ENCODE assay signal across 28 cellular contexts in genomic region chr17:61345825-61346628, GRCh38. TPM values are rescaled to one million over a fixed set of nuclear protein-coding genes. Genes with fewer than 3 reads are reported as not detected.
DNase-seq lines count a peak whose midpoint lies in the region; ATAC-seq, FAIRE-seq and TF ChIP-seq lines count a peak whose summit lies in the region.
"Had no signal": no experiment of that assay in that cellular context is flagged by ENCODE, and none has a peak within 500 bp of the region (broad histone marks: within the 10 kb centered on the region; RNA-seq: fewer than 3 reads in every experiment).

No MANE protein-coding gene starts in this region.

- H2BK20ac ChIP-seq in H1 (ENCODE audit: low read length) = no peak overlapping the region

- no peaks in the 10 kb centered on the region for H3K79me1 ChIP-seq in H1 (ENCODE audit: low read depth, low read length)

- TF ChIP-seq EP300 in H1 (IDR thresholded peaks at IDR 0.05; ENCODE audit: borderline replicate concordance in 1 of 2, low read depth in 2 of 2, low read length in 2 of 2) = no peak
- no peak for TF ChIP-seq EP300 in HepG2 (IDR thresholded peaks at IDR 0.05; ENCODE audit: low read depth in 2 of 2, low read length in 2 of 2)
- TF ChIP-seq EP300 in HepG2 (CRISPR knock-in tag; IDR thresholded peaks at IDR 0.05; ENCODE audit: borderline replicate concordance) = no peak
- no peak for TF ChIP-seq EP300 in upper lobe of left lung (IDR thresholded peaks at IDR 0.05)

- no peak overlapping the region for H3K4ac ChIP-seq in H1 (replicated peaks; ENCODE audit: insufficient read length, low read depth, low read length)

- H3K27me3 ChIP-seq in H1 (replicated peaks in 1 of 4; ENCODE audit: control insufficient read depth in 3 of 4, extremely low read depth in 1 of 4, insufficient read depth in 3 of 4, low read length in 3 of 4) (no peaks in the 10 kb centered on the region), HepG2 (ENCODE audit: control insufficient read depth in 1 of 2, insufficient read depth in 2 of 2, low read length in 2 of 2) (no peaks in the 10 kb centered on the region), upper lobe of left lung (no peaks in the 10 kb centered on the region)
- H3K27me3 ChIP-seq: MG63, Peyer's patch had no signal

- ATAC-seq in HepG2 = no peak
- ATAC-seq in upper lobe of left lung (ENCODE audit: low FRiP score in 2 of 2) = no peak
- ATAC-seq in stimulated activated naive CD8-positive, alpha-beta T cell treated with anti-CD3 and anti-CD28 coated beads, Interleukin-15, Interleukin-2, amounts not matched to agents 100 U/mL and 50 U/mL, for 24 hours = no peak
- ATAC-seq: CD8-positive, alpha-beta T cell had no signal

- 0 out of 2 replicates have a peak overlapping the region, but pooled peaks have one; percentile 5 for H4K8ac ChIP-seq in H1 (ENCODE audit: extremely low read depth, insufficient read depth, low read length)

- no peak for TF ChIP-seq POLR2A in H1 (IDR thresholded peaks at IDR 0.05; ENCODE audit: control extremely low read depth in 1 of 2, low read depth in 2 of 2, low read length in 2 of 2)
- TF ChIP-seq POLR2A in HepG2 (IDR thresholded peaks at IDR 0.05; ENCODE audit: insufficient read depth in 1 of 2, low read depth in 2 of 2, low read length in 2 of 2) = no peak
- TF ChIP-seq POLR2A in upper lobe of left lung (IDR thresholded peaks at IDR 0.05) = no peak

- no peak overlapping the region for H2BK5ac ChIP-seq in H1 (ENCODE audit: low read depth, low read length)

- no peak overlapping the region for H2AFZ ChIP-seq in H1 (ENCODE audit: low read length)
- H2AFZ ChIP-seq in HepG2 (ENCODE audit: low read length) = no peak overlapping the region

- no peak overlapping the region for H3K27ac ChIP-seq in H1 (ENCODE audit: low read depth, low read length)
- H3K27ac ChIP-seq in HepG2 (ENCODE audit: extremely low read length, insufficient read depth, low read length) = no peak overlapping the region
- H3K27ac ChIP-seq in upper lobe of left lung = peak overlapping the region in 3 of 4 donors; percentile 32 to 57 (median 47)
- H3K27ac ChIP-seq: Peyer's patch, SK-N-MC had no signal

- 84% methylated on average over 7 of the region's 7 CpGs; no CpG with 5 or more reads in 1 of the 2 experiments for WGBS in H1 (ENCODE audit: extremely low coverage in 1 of 2, insufficient coverage in 1 of 2, insufficient read length in 1 of 2, insufficient replicate concordance in 2 of 2, low coverage in 1 of 2, low lambda C conversion rate in 2 of 2, missing lambda C conversion rate in 1 of 2), 2 experiments
- WGBS in HepG2 (ENCODE audit: low lambda C conversion rate) = 63% methylated on average over 7 of the region's 7 CpGs
- 88 to 94% methylated on average over 7 of the region's 7 CpGs for WGBS in upper lobe of left lung, 2 donors

- no peaks in the 10 kb centered on the region; the same call in 1 of the 2 replicates for H3K23me2 ChIP-seq in H1 (ENCODE audit: low read depth, low read length)

- TF ChIP-seq CTCF in H1 (IDR thresholded peaks at IDR 0.05; ENCODE audit: control extremely low read depth in 1 of 3, insufficient read depth in 1 of 3, low read depth in 1 of 3, low read length in 3 of 3) (no peak), HepG2 (CRISPR knock-in tag; IDR thresholded peaks at IDR 0.05) (no peak), upper lobe of left lung (IDR thresholded peaks at IDR 0.05) (no peak)

- H3K4me2 ChIP-seq in H1 (ENCODE audit: insufficient read depth in 1 of 2, low read depth in 2 of 2, low read length in 2 of 2) = no peak overlapping the region
- no peak overlapping the region for H3K4me2 ChIP-seq in HepG2 (ENCODE audit: low read depth, low read length)

- no peak overlapping the region for H2BK120ac ChIP-seq in H1 (replicated peaks; ENCODE audit: low read depth, low read length)

- no peak overlapping the region for H3K14ac ChIP-seq in H1 (ENCODE audit: insufficient read length)

- BruUV-seq in HepG2 (replicated peaks; lab: Mats Ljungman, UMichigan) = no TSS peak

- no peak overlapping the region for H4K5ac ChIP-seq in H1 (ENCODE audit: insufficient read length, low read depth, low read length)

- no peak overlapping the region for H3K9ac ChIP-seq in H1 (replicated peaks in 1 of 4; ENCODE audit: extremely low read depth in 1 of 4, low read depth in 3 of 4, low read length in 3 of 4)
- no peak overlapping the region for H3K9ac ChIP-seq in HepG2 (ENCODE audit: insufficient read depth, low read depth, low read length)

- intact Hi-C loops in HepG2 (cut with micrococcal nuclease; ENCODE audit: unreplicated experiment) = no loop called here

- in situ Hi-C loops in HepG2 (cut with HindIII; ENCODE audit: extremely low pct_ligation_motif_present, low pct_unique_long_range_greater_than_20kb) = no loop called here

- H2AK5ac ChIP-seq in H1 (ENCODE audit: low read depth, low read length) = no peak overlapping the region

- H4K20me1 ChIP-seq in H1 (replicated peaks in 1 of 2; ENCODE audit: control insufficient read depth in 1 of 2, insufficient read depth in 2 of 2, low read length in 2 of 2) (no peaks in the 10 kb centered on the region), HepG2 (ENCODE audit: insufficient read depth, low read length) (no peaks in the 10 kb centered on the region)

- no peak overlapping the region for H4K91ac ChIP-seq in H1 (replicated peaks; ENCODE audit: insufficient read length, low read length)

- H3K9me3 ChIP-seq in H1 (ENCODE audit: insufficient read depth in 2 of 2, low read depth in 1 of 2, low read length in 1 of 2) (no peaks in the 10 kb centered on the region), HepG2 (ENCODE audit: low read length) (no peaks in the 10 kb centered on the region), upper lobe of left lung (no peaks in the 10 kb centered on the region)
- H3K9me3 ChIP-seq: MG63, Peyer's patch had no signal

- H3K56ac ChIP-seq in H1 (replicated peaks; ENCODE audit: insufficient read length, low read depth, low read length) = no peak overlapping the region

- H3K4me1 ChIP-seq in H1 (replicated peaks in 1 of 4; ENCODE audit: control insufficient read depth in 3 of 4, insufficient read depth in 4 of 4, low read length in 3 of 4) (no peaks in the 10 kb centered on the region), HepG2 (ENCODE audit: insufficient read depth, low read length) (peaks cover 26% of the 10 kb centered on the region), upper lobe of left lung (peaks cover 0 to under 1% (median 0%) of the 10 kb centered on the region in 4 donors)
- H3K4me1 ChIP-seq: Peyer's patch had no signal

- H2BK15ac ChIP-seq in H1 (ENCODE audit: low read length) = no peak overlapping the region

- H3K79me2 ChIP-seq in H1 (ENCODE audit: control insufficient read depth in 1 of 2, insufficient read depth in 2 of 2, low read length in 2 of 2) (no peaks in the 10 kb centered on the region), HepG2 (ENCODE audit: insufficient read depth, low read length) (no peaks in the 10 kb centered on the region)

- H3K4me3 ChIP-seq in H1 (ENCODE audit: extremely low read depth in 1 of 4, insufficient read depth in 2 of 4, low read depth in 3 of 4, low read length in 4 of 4) (no peak overlapping the region), HepG2 (replicated peaks in 1 of 3; ENCODE audit: insufficient read depth in 1 of 3, low read depth in 2 of 3, low read length in 3 of 3) (no peak overlapping the region), upper lobe of left lung (no peak overlapping the region)
- H3K4me3 ChIP-seq: MG63, Peyer's patch, SK-N-MC had no signal

- no peak overlapping the region for H3K18ac ChIP-seq in H1 (ENCODE audit: extremely low read depth, low read length)

- FAIRE-seq in H1 (lab: Jason Lieb, UNC) = no peak
- FAIRE-seq in HepG2 (lab: Jason Lieb, UNC) = no peak
- FAIRE-seq: GM12891, H54, HTR-8/SVneo had no signal

- POLR2A ChIA-PET in H1 (lab: Charles Lee; ENCODE audit: partially characterized antibody) (no interaction called here), HepG2 (lab: Yijun Ruan, JAX) (no interaction called here)

- DNase-seq in COLO829 (ENCODE audit: low spot score) = peak; percentile 56
- no peak for DNase-seq in H1 (ENCODE audit: low read depth in 1 of 2, low spot score in 2 of 2)
- DNase-seq in HepG2 (ENCODE audit: low spot score) = no peak
- no peak for DNase-seq in upper lobe of left lung
- no peak for DNase-seq in stimulated activated naive CD8-positive, alpha-beta T cell treated with anti-CD3 and anti-CD28 coated beads, Interleukin-15, Interleukin-2, amounts not matched to agents 100 U/mL and 50 U/mL, for 24 hours
- DNase-seq in stimulated activated CD4-positive, alpha-beta T cell treated with anti-CD3 and anti-CD28 coated beads, Interleukin-4, amount 100 ng/mL, for 4 hours = no peak
- no peak for DNase-seq in hepatic stellate cell (ENCODE audit: low spot score)
- DNase-seq: CD8-positive, alpha-beta T cell; DMS 273 treated with DMSO at 0.1 percent for 48 hours; DMS79; EL; GF-D8; KG1; MG63; NCI-H1105 treated with DMSO at 0.1 percent for 48 hours; NCI-H146; NCI-H1930; NCI-H2107; NCI-H69; Peyer's patch; SHP77 treated with DMSO at 0.1 percent for 48 hours; SW 1271 had no signal

- H3K23ac ChIP-seq in H1 (ENCODE audit: insufficient read length) = no peak overlapping the region

- H3K36me3 ChIP-seq in H1 (ENCODE audit: control insufficient read depth in 2 of 4, insufficient read depth in 4 of 4, low read length in 3 of 4) (no peaks in the 10 kb centered on the region), HepG2 (replicated peaks in 1 of 2; ENCODE audit: control insufficient read depth in 1 of 2, insufficient read depth in 2 of 2, low read length in 2 of 2) (no peaks in the 10 kb centered on the region), upper lobe of left lung (no peaks in the 10 kb centered on the region)
- H3K36me3 ChIP-seq: MG63, Peyer's patch had no signal

- TF ChIP-seq RAD21 in H1 (IDR thresholded peaks at IDR 0.05 in 1 of 2, conservative IDR thresholded peaks at IDR 0.05 in 1 of 2; ENCODE audit: low read depth in 2 of 2, low read length in 2 of 2) (no peak), HepG2 (CRISPR knock-in tag; IDR thresholded peaks at IDR 0.05) (no peak)

- no peak overlapping the region for H2BK12ac ChIP-seq in H1 (ENCODE audit: low read depth, low read length)

- CTCF ChIA-PET in H1 (lab: Charles Lee; ENCODE audit: partially characterized antibody) (interaction anchor here (0.7 to 1.9 kb wide), 8 partner anchors 9 to 374 kb away, joined by 3 to 6 read pairs (median 3); no protein-coding TSS in a partner anchor), HepG2 (lab: Yijun Ruan, JAX; ENCODE audit: low intra/inter-chr PET ratio, low total read pairs) (no interaction called here)

RNA-seq across cellular contexts. Expression of gene TBX2, which starts 53.6 kb away (rescaled TPM):
- total RNA-seq in H1 (2021; fragmentation: NEBNext Ultra II Directional; extraction: Animal tissue kit (Norgen Biotek cat#: 25700)) = not detected in 2 replicates
- polyA plus RNA-seq in H1 (2011; rRNA removed) (0.02 TPM in 1 of 2 replicates, not detected in the other), HepG2 (2011; rRNA removed) (2.8 and 3.0 TPM in 2 replicates)
- not detected for polyA plus RNA-seq in H1 (2011; cell fraction: cytosol; rRNA removed)
- polyA plus RNA-seq in H1 (2011; cell fraction: nucleus; rRNA removed) = not detected
- 0.09 TPM in 1 of 4 replicates, not detected in the others for polyA plus RNA-seq in H1 (2012, experiment 1 of 2)
- polyA plus RNA-seq in H1 (2012, experiment 2 of 2) = not detected
- polyA plus RNA-seq in H1 (2013, experiment 1 of 2) = not detected
- not detected for polyA plus RNA-seq in H1 (2013, experiment 2 of 2)
- not detected in 2 replicates for polyA minus RNA-seq in H1 (2011; rRNA and poly(A)+ RNA removed)
- polyA minus RNA-seq in H1 (2011; cell fraction: cytosol; rRNA and poly(A)+ RNA removed) = not detected
- not detected for polyA minus RNA-seq in H1 (2011; cell fraction: nucleus; rRNA and poly(A)+ RNA removed)
- total RNA-seq in HepG2 (2016; rRNA removed; fragmentation: Illumina TruSeq; extraction: Trizol) (10.2 and 15.3 TPM in 2 replicates), upper lobe of left lung (100 to 1,000 TPM in 2 of 6 donors, 10 to 100 TPM in 4; 22.4 to 130 (median 92.7) TPM)
- total RNA-seq in HepG2 (2016; cell fraction: cytosol; rRNA removed; fragmentation: Illumina TruSeq; extraction: Trizol; ENCODE audit: low read depth) = 3.7 TPM in 2 replicates
- total RNA-seq in HepG2 (2016; cell fraction: insoluble cytoplasmic fraction; rRNA removed; fragmentation: Illumina TruSeq; extraction: Trizol) = 8.3 and 14.7 TPM in 2 replicates
- total RNA-seq in HepG2 (2016; cell fraction: membrane; rRNA removed; fragmentation: Illumina TruSeq; extraction: Trizol) = 9.6 and 10.4 TPM in 2 replicates
- total RNA-seq in HepG2 (2016; cell fraction: nucleus; rRNA removed; fragmentation: Illumina TruSeq; extraction: Trizol) = 10.9 and 12.4 TPM in 2 replicates
- 1.9 and 3.7 TPM in 2 replicates for polyA plus RNA-seq in HepG2 (2011; cell fraction: cytosol; rRNA removed)
- polyA plus RNA-seq in HepG2 (2011; cell fraction: nucleus; rRNA removed) = 9.5 and 10.4 TPM in 2 replicates
- 1.0 and 1.6 TPM in 2 replicates for polyA plus RNA-seq in HepG2 (2012)
- polyA plus RNA-seq in HepG2 (2016; cell fraction: cytosol; fragmentation: Illumina TruSeq; extraction: Trizol; ENCODE audit: low read depth) = 2.8 and 3.6 TPM in 2 replicates
- 13.1 and 15.6 TPM in 2 replicates for polyA plus RNA-seq in HepG2 (2016; cell fraction: insoluble cytoplasmic fraction; fragmentation: Illumina TruSeq; extraction: Trizol; ENCODE audit: low read depth)
- polyA plus RNA-seq in HepG2 (2016; cell fraction: membrane; fragmentation: Illumina TruSeq; extraction: Trizol; ENCODE audit: low read depth) = 8.1 and 8.9 TPM in 2 replicates
- 26.2 and 30.9 TPM in 2 replicates for polyA plus RNA-seq in HepG2 (2016; cell fraction: nucleus; fragmentation: Illumina TruSeq; extraction: Trizol; ENCODE audit: insufficient read depth, low read depth)
- 3.0 and 6.9 TPM in 2 replicates for polyA minus RNA-seq in HepG2 (2011; rRNA and poly(A)+ RNA removed; ENCODE audit: low replicate concordance)
- polyA minus RNA-seq in HepG2 (2011; cell fraction: cytosol; rRNA and poly(A)+ RNA removed) = 1.5 and 2.4 TPM in 2 replicates
- 4.9 and 5.3 TPM in 2 replicates for polyA minus RNA-seq in HepG2 (2011; cell fraction: nucleus; rRNA and poly(A)+ RNA removed)
- total RNA-seq: A673; CD8-positive, alpha-beta T cell; OCI-LY7 had no signal

Comparison
In these comparisons a context has a peak if more than half of its experiments do, and no peak if none do; other contexts are left out.
1. H3K27ac ChIP-seq: peak in upper lobe of left lung (3 of 4); none in H1 (single experiment) and HepG2 (single experiment).